16 cellular contexts compared by ENCODE assay signal in the genomic region with DNA sequence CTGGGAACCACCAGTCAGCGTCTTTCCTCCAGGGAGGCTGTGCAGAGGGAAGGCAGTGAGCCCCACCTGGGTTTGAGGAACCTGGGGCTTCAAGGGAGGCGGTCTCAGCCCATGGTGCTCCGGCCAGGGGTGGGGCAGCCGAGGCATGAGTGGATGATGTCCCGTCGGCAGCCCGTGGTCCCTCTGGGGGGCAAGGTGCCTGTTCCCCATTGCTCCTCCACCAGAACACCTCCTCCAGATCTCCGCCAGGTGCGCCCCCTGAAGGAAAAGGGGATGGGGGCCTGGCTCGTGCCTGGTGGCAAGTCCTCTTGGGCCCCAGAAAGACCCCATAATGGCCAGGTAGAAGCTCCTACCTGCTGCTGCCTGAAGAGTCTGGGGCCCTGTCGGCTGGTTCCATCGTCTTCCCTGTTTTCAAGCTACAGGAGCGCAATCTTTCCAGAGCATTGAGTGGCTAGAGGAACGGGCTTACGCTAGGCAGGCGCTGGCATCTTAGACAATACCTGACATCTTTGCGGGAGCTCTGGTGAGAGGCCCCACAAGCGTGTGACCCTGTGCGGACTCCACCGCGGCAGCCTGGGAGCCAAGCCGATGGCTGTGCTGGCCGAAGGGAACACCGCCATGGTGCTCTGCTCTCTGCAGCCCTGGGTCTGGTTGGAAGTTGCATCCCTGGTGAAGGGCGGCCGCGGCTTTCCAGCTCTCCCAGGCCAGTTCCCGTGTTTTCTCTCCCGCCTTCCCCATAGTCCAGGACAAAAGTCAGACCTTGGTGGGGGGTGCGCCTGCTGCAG.
DNase-seq lines count a peak whose midpoint lies in the region; TF ChIP-seq lines count a peak whose summit lies in the region.
"Had no signal": no experiment of that assay in that cellular context is flagged by ENCODE, and none has a peak within 500 bp of the region (broad histone marks: within the 10 kb centered on the region; RNA-seq: fewer than 3 reads in every experiment).

No MANE protein-coding gene starts in this region.

- H3K27ac ChIP-seq in Peyer's patch (no peak overlapping the region), left ventricle myocardium inferior (replicated peaks) (no peak overlapping the region), ovary (no peak overlapping the region), breast epithelium (no peak overlapping the region)
- H3K27ac ChIP-seq: gastrocnemius medialis, RWPE1 had no signal

- intact Hi-C loops in left ventricle myocardium inferior (cut with micrococcal nuclease), result no loop called here
- intact Hi-C loops in ovary (cut with DNase I), result loop anchor here in 2 of 4 donors (10.0 kb wide), 2 partner anchors 156 to 556 kb away; a partner anchor contains a TSS
- intact Hi-C loops in breast epithelium (cut with DNase I; ENCODE audit: low total_unique reads), result no loop called here

- no peaks in the 10 kb centered on the region for H3K4me1 ChIP-seq in BE2C
- H3K4me1 ChIP-seq in Peyer's patch, result peaks cover 0 to 2% (median 0%) of the 10 kb centered on the region in 4 donors
- peaks cover 1% of the 10 kb centered on the region for H3K4me1 ChIP-seq in left ventricle myocardium inferior
- no peaks in the 10 kb centered on the region for H3K4me1 ChIP-seq in ovary (ENCODE audit: insufficient read depth)
- H3K4me1 ChIP-seq in breast epithelium, result no peaks in the 10 kb centered on the region
- H3K4me1 ChIP-seq: gastrocnemius medialis had no signal

- H3K4me3 ChIP-seq in BE2C (ENCODE audit: low read depth, low read length) (no peak overlapping the region), Peyer's patch (no peak overlapping the region), left ventricle myocardium inferior (no peak overlapping the region), ovary (no peak overlapping the region), breast epithelium (no peak overlapping the region)
- H3K4me3 ChIP-seq: gastrocnemius medialis had no signal

- H3K9me3 ChIP-seq in BE2C, result no peaks in the 10 kb centered on the region
- H3K9me3 ChIP-seq in Peyer's patch, result no peaks in the 10 kb centered on the region
- no peaks in the 10 kb centered on the region for H3K9me3 ChIP-seq in left ventricle myocardium inferior (replicated peaks)
- H3K9me3 ChIP-seq in ovary, result no peaks in the 10 kb centered on the region
- no peaks in the 10 kb centered on the region for H3K9me3 ChIP-seq in breast epithelium
- H3K9me3 ChIP-seq: gastrocnemius medialis had no signal

- no peaks in the 10 kb centered on the region for H3K36me3 ChIP-seq in BE2C
- H3K36me3 ChIP-seq in Peyer's patch, result no peaks in the 10 kb centered on the region
- H3K36me3 ChIP-seq in left ventricle myocardium inferior, result no peaks in the 10 kb centered on the region
- H3K36me3 ChIP-seq in ovary, result no peaks in the 10 kb centered on the region
- no peaks in the 10 kb centered on the region for H3K36me3 ChIP-seq in breast epithelium
- H3K36me3 ChIP-seq: gastrocnemius medialis had no signal

- WGBS in ovary, 3 donors, result 94 to 95% (median 95%) methylated on average over 30 of the region's 30 CpGs

- TF ChIP-seq EP300 in ovary (IDR thresholded peaks at IDR 0.05), result no peak

- DNase-seq in BE2C (peak; percentile 1), Peyer's patch (peak in 2 of 3 donors; percentile 41 to 45), left ventricle myocardium inferior (peak; percentile 12), ovary (peak in 3 of 5 donors; percentile 12 to 25 (median 16)), mucosa of gallbladder (ENCODE audit: low spot score) (no peak), NCI-H2029 treated with DMSO at 0.1 percent for 48 hours (lab: John Stamatoyannopoulos, UW) (no peak), breast epithelium (ENCODE audit: low spot score in 2 of 2) (no peak)
- DNase-seq: CD8-positive, alpha-beta T cell; cerebellar nuclear complex; DMS153; effector CD8-positive, alpha-beta T cell; gastrocnemius medialis; NCI-H1105 treated with DMSO at 0.1 percent for 48 hours; NCI-H510A; retina had no signal

- H3K27me3 ChIP-seq in BE2C (no peaks in the 10 kb centered on the region), Peyer's patch (no peaks in the 10 kb centered on the region), left ventricle myocardium inferior (ENCODE audit: low read depth) (no peaks in the 10 kb centered on the region), ovary (no peaks in the 10 kb centered on the region), breast epithelium (no peaks in the 10 kb centered on the region)

- TF ChIP-seq POLR2A in Peyer's patch (IDR thresholded peaks at IDR 0.05) (no peak), ovary (IDR thresholded peaks at IDR 0.05) (no peak), breast epithelium (IDR thresholded peaks at IDR 0.05) (no peak)

- TF ChIP-seq CTCF in BE2C (IDR thresholded peaks at IDR 0.05; ENCODE audit: low read depth, low read length) (no peak), Peyer's patch (IDR thresholded peaks at IDR 0.05) (no peak), left ventricle myocardium inferior (IDR thresholded peaks at IDR 0.05; ENCODE audit: borderline replicate concordance) (no peak), ovary (IDR thresholded peaks at IDR 0.05) (no peak), breast epithelium (IDR thresholded peaks at IDR 0.05) (no peak)

Comparison
In these comparisons a context has a peak if more than half of its experiments do, and no peak if none do; other contexts are left out.
1. DNase-seq: peak in BE2C (single experiment), Peyer's patch (2 of 3), left ventricle myocardium inferior (single experiment) and ovary (3 of 5); none in mucosa of gallbladder (single experiment), NCI-H2029 treated with DMSO at 0.1 percent for 48 hours (single experiment) and breast epithelium (0 of 2).